In the genomic region with DNA sequence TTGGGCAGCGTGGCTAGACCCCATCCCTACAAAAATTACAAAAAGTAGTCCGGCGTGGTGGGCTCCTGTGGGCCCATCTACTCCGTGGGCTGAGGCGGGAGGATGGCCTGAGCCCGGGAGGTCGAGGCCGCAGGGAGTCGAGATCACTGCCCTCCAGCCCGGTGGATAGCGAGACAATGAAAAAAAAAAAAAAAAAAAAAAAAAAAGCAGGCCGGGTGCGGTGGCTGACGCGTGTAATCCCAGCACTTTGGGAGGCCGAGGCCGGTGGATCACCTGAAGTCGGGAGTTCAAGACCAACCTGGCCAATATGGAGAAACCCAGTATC, we compare ENCODE assay signal across 8 cellular contexts.
A peak's percentile ranks its signal among the peaks of the same experiment; 100 is the strongest.
DNase-seq lines count a peak whose midpoint lies in the region; ATAC-seq, FAIRE-seq and TF ChIP-seq lines count a peak whose summit lies in the region.

No MANE protein-coding gene starts in this region.

- in situ Hi-C loops in HepG2 (cut with HindIII; ENCODE audit: extremely low pct_ligation_motif_present, low pct_unique_long_range_greater_than_20kb), result loop anchor here (25.0 kb wide), 1 partner anchor 122 kb away; the partner anchor contains the start of gene LPCAT1

- no peak for TF ChIP-seq CTCF in ascending aorta (IDR thresholded peaks at IDR 0.05)
- TF ChIP-seq CTCF in HepG2 (CRISPR knock-in tag; IDR thresholded peaks at IDR 0.05), result no peak
- TF ChIP-seq CTCF in thoracic aorta (IDR thresholded peaks at IDR 0.05), result no peak

- CTCF ChIA-PET in activated CD8-positive, alpha-beta memory T cell treated with anti-CD3 and anti-CD28 coated beads, Interleukin-2, amount 10 ng/mL, durations not matched to agents 7 days and 5 days (lab: Charles Lee), result interaction anchor here (1.3 to 2.3 kb wide), 3 partner anchors 11 to 254 kb away, joined by 3 to 11 read pairs (median 5); no protein-coding TSS in a partner anchor
- CTCF ChIA-PET in HepG2 (lab: Yijun Ruan, JAX; ENCODE audit: low intra/inter-chr PET ratio, low total read pairs), result no interaction called here

- H2AFZ ChIP-seq in HepG2 (ENCODE audit: low read length), result no peak overlapping the region

- intact Hi-C loops in ascending aorta (cut with DNase I), result loop anchor here (2.0 to 5.0 kb wide), 3 partner anchors 112 to 1362 kb away; partner anchors contain the start of genes CLPTM1L, LPCAT1 and PDCD6
- intact Hi-C loops in HepG2 (cut with micrococcal nuclease; ENCODE audit: unreplicated experiment), result no loop called here

- H3K36me3 ChIP-seq in ascending aorta (no peaks in the 10 kb centered on the region), HepG2 (replicated peaks in 1 of 2; ENCODE audit: control insufficient read depth in 1 of 2, insufficient read depth in 2 of 2, low read length in 2 of 2) (no peaks in the 10 kb centered on the region; a peak in 1 of 5 replicates), thoracic aorta (peaks cover 3% of the 10 kb centered on the region)

- H3K27me3 Mint-ChIP-seq in activated CD8-positive, alpha-beta memory T cell treated with anti-CD3 and anti-CD28 coated beads, Interleukin-2, amount 10 ng/mL, durations not matched to agents 7 days and 5 days, result no peaks in the 10 kb centered on the region

- TF ChIP-seq EP300 in HepG2 (IDR thresholded peaks at IDR 0.05; ENCODE audit: low read depth in 2 of 2, low read length in 2 of 2) (no peak), HepG2 (CRISPR knock-in tag; IDR thresholded peaks at IDR 0.05; ENCODE audit: borderline replicate concordance) (no peak)

- no peak for DNase-seq in activated CD8-positive, alpha-beta memory T cell treated with anti-CD3 and anti-CD28 coated beads, Interleukin-2, amount 10 ng/mL, durations not matched to agents 7 days and 5 days
- DNase-seq in activated CD8-positive, alpha-beta memory T cell treated with anti-CD3 and anti-CD28 coated beads for 24 hours, result no peak
- DNase-seq in ascending aorta (ENCODE audit: low spot score in 2 of 2) (no peak), HepG2 (ENCODE audit: low spot score) (no peak), thoracic aorta (ENCODE audit: low spot score) (no peak), NK-92 (lab: John Stamatoyannopoulos, UW; ENCODE audit: unreplicated experiment) (no peak), NCI-H1694 (lab: John Stamatoyannopoulos, UW) (no peak)

- H3K4me3 Mint-ChIP-seq in activated CD8-positive, alpha-beta memory T cell treated with anti-CD3 and anti-CD28 coated beads, Interleukin-2, amount 10 ng/mL, durations not matched to agents 7 days and 5 days, result peak overlapping the region; percentile 87

- H3K27me3 ChIP-seq in ascending aorta (no peaks in the 10 kb centered on the region), HepG2 (ENCODE audit: control insufficient read depth in 1 of 2, insufficient read depth in 2 of 2, low read length in 2 of 2) (peaks cover 11 to 19% of the 10 kb centered on the region in 2 experiments; a peak in 3 of 5 replicates), thoracic aorta (replicated peaks; ENCODE audit: insufficient read depth) (no peaks in the 10 kb centered on the region)

- peak overlapping the region; percentile 90 for H3K27ac ChIP-seq in ascending aorta
- no peak overlapping the region for H3K27ac ChIP-seq in HepG2 (ENCODE audit: extremely low read length, insufficient read depth, low read length)
- H3K27ac ChIP-seq in thoracic aorta, result peak overlapping the region; percentile 48 to 65

- peak overlapping the region; percentile 80 for H3K4me2 ChIP-seq in HepG2 (ENCODE audit: low read depth, low read length)

- H3K4me1 ChIP-seq in ascending aorta (peaks cover 0 to 5% of the 10 kb centered on the region in 2 donors), HepG2 (ENCODE audit: insufficient read depth, low read length) (peaks cover 14% of the 10 kb centered on the region; the same call in 1 of the 2 replicates), thoracic aorta (ENCODE audit: control insufficient read depth in 1 of 2, low read depth in 2 of 2) (peaks cover 0 to 7% of the 10 kb centered on the region in 2 donors)

- WGBS in HepG2 (ENCODE audit: low lambda C conversion rate), result 16% methylated on average over 15 of the region's 18 CpGs

- H3K27ac Mint-ChIP-seq in activated CD8-positive, alpha-beta memory T cell treated with anti-CD3 and anti-CD28 coated beads, Interleukin-2, amount 10 ng/mL, durations not matched to agents 7 days and 5 days, result peak overlapping the region; percentile 87

- H3K9me3 ChIP-seq in ascending aorta (no peaks in the 10 kb centered on the region), HepG2 (ENCODE audit: low read length) (no peaks in the 10 kb centered on the region), thoracic aorta (no peaks in the 10 kb centered on the region)

- peaks cover 26% of the 10 kb centered on the region for H3K4me1 Mint-ChIP-seq in activated CD8-positive, alpha-beta memory T cell treated with anti-CD3 and anti-CD28 coated beads, Interleukin-2, amount 10 ng/mL, durations not matched to agents 7 days and 5 days

- H3K9ac ChIP-seq in HepG2 (ENCODE audit: insufficient read depth, low read depth, low read length), result peak overlapping the region; percentile 75

- POLR2A ChIA-PET in HepG2 (lab: Yijun Ruan, JAX), result interaction anchor here (0.6 to 1.4 kb wide), 4 partner anchors 12 to 451 kb away, joined by 3 to 7 read pairs (median 4); partner anchors contain the start of gene NDUFS6

- H4K20me1 ChIP-seq in HepG2 (ENCODE audit: insufficient read depth, low read length), result no peaks in the 10 kb centered on the region

- TF ChIP-seq POLR2A in HepG2 (IDR thresholded peaks at IDR 0.05; ENCODE audit: insufficient read depth in 1 of 2, low read depth in 2 of 2, low read length in 2 of 2), result no peak

- H3K9me3 Mint-ChIP-seq in activated CD8-positive, alpha-beta memory T cell treated with anti-CD3 and anti-CD28 coated beads, Interleukin-2, amount 10 ng/mL, durations not matched to agents 7 days and 5 days (ENCODE audit: low read depth), result no peaks in the 10 kb centered on the region

- FAIRE-seq in HepG2 (lab: Jason Lieb, UNC), result no peak

- peaks cover 2% of the 10 kb centered on the region for H3K36me3 Mint-ChIP-seq in activated CD8-positive, alpha-beta memory T cell treated with anti-CD3 and anti-CD28 coated beads, Interleukin-2, amount 10 ng/mL, durations not matched to agents 7 days and 5 days

- H3K4me3 ChIP-seq in ascending aorta, result peak overlapping the region; percentile 79 to 87
- peak overlapping the region; percentile 67 to 81 (median 77); a peak in 5 of 6 replicates for H3K4me3 ChIP-seq in HepG2 (replicated peaks in 1 of 3; ENCODE audit: insufficient read depth in 1 of 3, low read depth in 2 of 3, low read length in 3 of 3)
- peak overlapping the region; percentile 73 for H3K4me3 ChIP-seq in thoracic aorta

- ATAC-seq in activated CD8-positive, alpha-beta memory T cell treated with anti-CD3 and anti-CD28 coated beads, Interleukin-2, amount 10 ng/mL, durations not matched to agents 7 days and 5 days, result no peak
- no peak for ATAC-seq in HepG2
- ATAC-seq in thoracic aorta (ENCODE audit: insufficient number of reproducible peaks, low FRiP score, low read depth), result no peak
- ATAC-seq in GM18511 (IDR thresholded peaks at IDR 0.05; ENCODE audit: unreplicated experiment), result no peak

- no peaks in the 10 kb centered on the region for H3K79me2 ChIP-seq in HepG2 (ENCODE audit: insufficient read depth, low read length)

- TSS peak; percentile 86 for BruUV-seq in HepG2 (replicated peaks; lab: Mats Ljungman, UMichigan)

- TF ChIP-seq RAD21 in HepG2 (CRISPR knock-in tag; IDR thresholded peaks at IDR 0.05), result no peak

TF ChIP-seq in HepG2, 621 proteins besides CTCF, POLR2A, EP300 and RAD21 (continues in another document):
- 0 out of 2 replicates have a peak, but pooled peaks have one; percentile 0 for TF ChIP-seq CCDC6 (CRISPR knock-in tag; IDR thresholded peaks at IDR 0.05)
- TF ChIP-seq HNRNPK (IDR thresholded peaks at IDR 0.05; ENCODE audit: low read depth, low read length, poor library complexity, severe bottlenecking), result no peak
- no peak for TF ChIP-seq FOXA3 (CRISPR knock-in tag; IDR thresholded peaks at IDR 0.05)
- no peak for TF ChIP-seq ARNTL (CRISPR knock-in tag; IDR thresholded peaks at IDR 0.05)
- TF ChIP-seq, protein P1, sequence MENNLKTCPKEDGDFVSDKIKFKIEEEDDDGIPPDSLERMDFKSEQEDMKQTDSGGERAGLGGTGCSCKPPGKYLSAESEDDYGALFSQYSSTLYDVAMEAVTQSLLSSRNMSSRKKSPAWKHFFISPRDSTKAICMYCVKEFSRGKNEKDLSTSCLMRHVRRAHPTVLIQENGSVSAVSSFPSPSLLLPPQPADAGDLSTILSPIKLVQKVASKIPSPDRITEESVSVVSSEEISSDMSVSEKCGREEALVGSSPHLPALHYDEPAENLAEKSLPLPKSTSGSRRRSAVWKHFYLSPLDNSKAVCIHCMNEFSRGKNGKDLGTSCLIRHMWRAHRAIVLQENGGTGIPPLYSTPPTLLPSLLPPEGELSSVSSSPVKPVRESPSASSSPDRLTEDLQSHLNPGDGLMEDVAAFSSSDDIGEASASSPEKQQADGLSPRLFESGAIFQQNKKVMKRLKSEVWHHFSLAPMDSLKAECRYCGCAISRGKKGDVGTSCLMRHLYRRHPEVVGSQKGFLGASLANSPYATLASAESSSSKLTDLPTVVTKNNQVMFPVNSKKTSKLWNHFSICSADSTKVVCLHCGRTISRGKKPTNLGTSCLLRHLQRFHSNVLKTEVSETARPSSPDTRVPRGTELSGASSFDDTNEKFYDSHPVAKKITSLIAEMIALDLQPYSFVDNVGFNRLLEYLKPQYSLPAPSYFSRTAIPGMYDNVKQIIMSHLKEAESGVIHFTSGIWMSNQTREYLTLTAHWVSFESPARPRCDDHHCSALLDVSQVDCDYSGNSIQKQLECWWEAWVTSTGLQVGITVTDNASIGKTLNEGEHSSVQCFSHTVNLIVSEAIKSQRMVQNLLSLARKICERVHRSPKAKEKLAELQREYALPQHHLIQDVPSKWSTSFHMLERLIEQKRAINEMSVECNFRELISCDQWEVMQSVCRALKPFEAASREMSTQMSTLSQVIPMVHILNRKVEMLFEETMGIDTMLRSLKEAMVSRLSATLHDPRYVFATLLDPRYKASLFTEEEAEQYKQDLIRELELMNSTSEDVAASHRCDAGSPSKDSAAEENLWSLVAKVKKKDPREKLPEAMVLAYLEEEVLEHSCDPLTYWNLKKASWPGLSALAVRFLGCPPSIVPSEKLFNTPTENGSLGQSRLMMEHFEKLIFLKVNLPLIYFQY (CRISPR knock-in tag; IDR thresholded peaks at IDR 0.05; ENCODE audit: borderline replicate concordance), result no peak
- 0 out of 2 replicates have a peak, but pooled peaks have one; percentile 3 for TF ChIP-seq ZNF292 (CRISPR knock-in tag; IDR thresholded peaks at IDR 0.05; ENCODE audit: borderline replicate concordance, low read depth)
- 0 out of 2 replicates have a peak, but pooled peaks have one; percentile 11 for TF ChIP-seq ZNF446 (CRISPR knock-in tag; IDR thresholded peaks at IDR 0.05)
